In the genomic region with DNA sequence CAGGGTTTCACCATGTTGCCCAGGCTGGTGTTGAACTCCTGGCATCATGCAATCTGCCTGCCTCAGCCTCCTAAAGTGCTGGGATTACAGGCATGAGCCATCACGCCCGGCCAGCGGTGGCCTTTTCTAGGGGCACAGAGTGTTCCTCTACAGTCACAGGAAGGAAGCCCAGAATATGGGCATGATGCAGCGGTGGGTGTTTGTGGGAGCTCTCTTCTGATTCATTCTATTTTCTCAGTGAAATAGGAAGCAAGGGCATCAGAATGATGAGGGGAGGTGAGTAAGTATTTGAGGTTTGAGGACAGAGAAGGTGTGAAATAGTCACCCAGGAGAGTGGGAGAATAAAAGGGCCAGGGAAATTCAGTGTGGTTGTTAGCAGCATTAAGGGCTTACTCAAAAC, we compare ENCODE assay signal across 13 cellular contexts.
DNase-seq lines count a peak whose midpoint lies in the region; ATAC-seq and TF ChIP-seq lines count a peak whose summit lies in the region.
"Had no signal": no experiment of that assay in that cellular context is flagged by ENCODE, and none has a peak within 500 bp of the region (broad histone marks: within the 10 kb centered on the region; RNA-seq: fewer than 3 reads in every experiment).

No MANE protein-coding gene starts in this region.

- H3K27ac Mint-ChIP-seq in activated CD8-positive, alpha-beta T cell treated with anti-CD3 and anti-CD28 coated beads for 36 hours = no peak overlapping the region
- no peak overlapping the region for H3K27ac Mint-ChIP-seq in activated naive CD4-positive, alpha-beta T cell treated with anti-CD3 and anti-CD28 coated beads, Interleukin-2, amount 10 ng/mL, durations not matched to agents 7 days and 5 days
- H3K27ac Mint-ChIP-seq: stimulated activated memory B cell treated with anti-CD40 and anti-IgM and Interleukin-4, amounts not matched to agents 10 μg/mL and 1 μg/mL and 100 μg/mL, for 72 hours had no signal

- no peak overlapping the region for H3K23ac ChIP-seq in neuronal stem cell (ENCODE audit: low read depth, low read length, poor library complexity)

- intact Hi-C loops in activated CD8-positive, alpha-beta T cell treated with anti-CD3 and anti-CD28 coated beads for 36 hours (cut with micrococcal nuclease) = no loop called here

- no peak overlapping the region for H4K8ac ChIP-seq in neuronal stem cell (ENCODE audit: low read depth, low read length)

- peaks cover 0 to 7% of the 10 kb centered on the region in 2 donors for H3K9me3 ChIP-seq in neuronal stem cell (replicated peaks in 1 of 2; ENCODE audit: control insufficient read depth in 2 of 2, insufficient read depth in 1 of 2, low read depth in 1 of 2, low read length in 2 of 2)

- no peak overlapping the region for H3K14ac ChIP-seq in neuronal stem cell (ENCODE audit: low read length)

- H2AFZ ChIP-seq in neuronal stem cell (ENCODE audit: low read length) = no peak overlapping the region

- peak; percentile 87 for DNase-seq in activated CD8-positive, alpha-beta T cell treated with anti-CD3 and anti-CD28 coated beads for 36 hours
- peak; percentile 21 for DNase-seq in activated naive CD4-positive, alpha-beta T cell treated with anti-CD3 and anti-CD28 coated beads, Interleukin-2, amount 10 ng/mL, durations not matched to agents 7 days and 5 days
- peak; percentile 30 for DNase-seq in skeletal muscle cell (ENCODE audit: low read depth)
- DNase-seq in stimulated activated naive CD8-positive, alpha-beta T cell treated with anti-CD3 and anti-CD28 coated beads, Interleukin-15, Interleukin-2, amounts not matched to agents 100 U/mL and 50 U/mL, for 24 hours = peak; percentile 80
- no peak for DNase-seq in neuronal stem cell (ENCODE audit: low spot score)
- no peak for DNase-seq in NCI-H1930 (lab: John Stamatoyannopoulos, UW)
- no peak for DNase-seq in H7
- DNase-seq: Calu3, cerebellar nuclear complex, left colon, NCI-H1417 treated with DMSO at 0.1 percent for 48 hours had no signal

- peaks cover 17% of the 10 kb centered on the region for H3K36me3 Mint-ChIP-seq in activated CD8-positive, alpha-beta T cell treated with anti-CD3 and anti-CD28 coated beads for 36 hours (ENCODE audit: low read depth)
- H3K36me3 Mint-ChIP-seq in activated naive CD4-positive, alpha-beta T cell treated with anti-CD3 and anti-CD28 coated beads, Interleukin-2, amount 10 ng/mL, durations not matched to agents 7 days and 5 days = peaks cover 8% of the 10 kb centered on the region

- no peaks in the 10 kb centered on the region for H3K27me3 ChIP-seq in neuronal stem cell (ENCODE audit: control insufficient read depth in 3 of 3, insufficient read depth in 3 of 3, low read depth in 1 of 3, low read length in 3 of 3)
- no peaks in the 10 kb centered on the region for H3K27me3 ChIP-seq in H7 (ENCODE audit: control insufficient read depth, insufficient read depth, low read length)

- WGBS in neuronal stem cell (ENCODE audit: extremely low coverage in 2 of 2, insufficient read length in 2 of 2, insufficient replicate concordance in 1 of 2), 2 donors = no CpG with 5 or more reads among the region's 4 CpGs

- no peak overlapping the region for H4K91ac ChIP-seq in neuronal stem cell (ENCODE audit: low read depth, low read length, poor library complexity)

- H3K4me1 ChIP-seq in neuronal stem cell (ENCODE audit: control insufficient read depth in 2 of 2, insufficient read depth in 1 of 2, low read depth in 1 of 2, low read length in 2 of 2) = no peaks in the 10 kb centered on the region

- H3K36me3 ChIP-seq in neuronal stem cell (replicated peaks in 1 of 2; ENCODE audit: control insufficient read depth in 2 of 2, insufficient read depth in 2 of 2, low read length in 2 of 2) (no peaks in the 10 kb centered on the region), H7 (replicated peaks; ENCODE audit: control insufficient read depth, insufficient read depth, low read length) (no peaks in the 10 kb centered on the region)

- H3K27ac ChIP-seq in neuronal stem cell (replicated peaks; ENCODE audit: low read length) = no peak overlapping the region

- CTCF ChIA-PET in activated CD8-positive, alpha-beta T cell treated with anti-CD3 and anti-CD28 coated beads for 36 hours (lab: Charles Lee) = interaction anchor here (0.6 kb wide), 1 partner anchor 50 kb away, joined by 4 read pairs; no protein-coding TSS in a partner anchor
- CTCF ChIA-PET in activated naive CD4-positive, alpha-beta T cell treated with anti-CD3 and anti-CD28 coated beads, Interleukin-2, amount 10 ng/mL, durations not matched to agents 7 days and 5 days (lab: Charles Lee) = no interaction called here

- H3K4ac ChIP-seq in neuronal stem cell (ENCODE audit: low read length) = no peak overlapping the region

- no peaks in the 10 kb centered on the region for H3K79me1 ChIP-seq in neuronal stem cell (ENCODE audit: low read depth, low read length)

- TF ChIP-seq CTCF in activated CD8-positive, alpha-beta T cell treated with anti-CD3 and anti-CD28 coated beads for 36 hours (IDR thresholded peaks at IDR 0.05) = no peak

- ATAC-seq in activated CD8-positive, alpha-beta T cell treated with anti-CD3 and anti-CD28 coated beads for 36 hours = peak; percentile 98
- ATAC-seq in stimulated activated naive CD8-positive, alpha-beta T cell treated with anti-CD3 and anti-CD28 coated beads, Interleukin-15, Interleukin-2, amounts not matched to agents 100 U/mL and 50 U/mL, for 24 hours = peak; percentile 99
- no peak for ATAC-seq in GM21529 (IDR thresholded peaks at IDR 0.05; ENCODE audit: unreplicated experiment)
- ATAC-seq: left colon; stimulated activated memory B cell treated with anti-CD40 and anti-IgM and Interleukin-4, amounts not matched to agents 10 μg/mL and 1 μg/mL and 100 μg/mL, for 72 hours had no signal

- no peak overlapping the region for H2BK120ac ChIP-seq in neuronal stem cell (ENCODE audit: low read depth, low read length)

- no peak overlapping the region for H2BK15ac ChIP-seq in neuronal stem cell (ENCODE audit: low read length)

- no peaks in the 10 kb centered on the region for H3K27me3 Mint-ChIP-seq in activated CD8-positive, alpha-beta T cell treated with anti-CD3 and anti-CD28 coated beads for 36 hours
- H3K27me3 Mint-ChIP-seq in activated naive CD4-positive, alpha-beta T cell treated with anti-CD3 and anti-CD28 coated beads, Interleukin-2, amount 10 ng/mL, durations not matched to agents 7 days and 5 days = no peaks in the 10 kb centered on the region
- H3K27me3 Mint-ChIP-seq: stimulated activated memory B cell treated with anti-CD40 and anti-IgM and Interleukin-4, amounts not matched to agents 10 μg/mL and 1 μg/mL and 100 μg/mL, for 72 hours had no signal

- H3K18ac ChIP-seq in neuronal stem cell (ENCODE audit: low read length) = no peak overlapping the region

- H3K9me3 Mint-ChIP-seq in activated CD8-positive, alpha-beta T cell treated with anti-CD3 and anti-CD28 coated beads for 36 hours = peaks cover 7% of the 10 kb centered on the region
- H3K9me3 Mint-ChIP-seq in activated naive CD4-positive, alpha-beta T cell treated with anti-CD3 and anti-CD28 coated beads, Interleukin-2, amount 10 ng/mL, durations not matched to agents 7 days and 5 days = peaks cover 11% of the 10 kb centered on the region

- no peak overlapping the region for H3K4me2 ChIP-seq in neuronal stem cell (ENCODE audit: insufficient read depth, low read length, poor library complexity, severe bottlenecking)

- no peaks in the 10 kb centered on the region for H3K4me1 Mint-ChIP-seq in activated CD8-positive, alpha-beta T cell treated with anti-CD3 and anti-CD28 coated beads for 36 hours (ENCODE audit: low read depth)
- no peaks in the 10 kb centered on the region for H3K4me1 Mint-ChIP-seq in activated naive CD4-positive, alpha-beta T cell treated with anti-CD3 and anti-CD28 coated beads, Interleukin-2, amount 10 ng/mL, durations not matched to agents 7 days and 5 days
- H3K4me1 Mint-ChIP-seq: stimulated activated memory B cell treated with anti-CD40 and anti-IgM and Interleukin-4, amounts not matched to agents 10 μg/mL and 1 μg/mL and 100 μg/mL, for 72 hours had no signal

- H2BK12ac ChIP-seq in neuronal stem cell (ENCODE audit: low read length) = no peak overlapping the region

- no peak overlapping the region for H3K9ac ChIP-seq in neuronal stem cell (ENCODE audit: low read depth, low read length, poor library complexity)

- POLR2A ChIA-PET in activated CD8-positive, alpha-beta T cell treated with anti-CD3 and anti-CD28 coated beads for 36 hours (lab: Charles Lee) = interaction anchor here (3.3 kb wide), 1 partner anchor 71 kb away, joined by 15 read pairs; the partner anchor contains the start of gene PSME4

- H2AK5ac ChIP-seq in neuronal stem cell (ENCODE audit: low read depth, low read length) = no peak overlapping the region

- no peak overlapping the region for H3K4me3 ChIP-seq in skeletal muscle cell (ENCODE audit: low read depth, low read length)
- no peak overlapping the region for H3K4me3 ChIP-seq in neuronal stem cell (ENCODE audit: low read length in 2 of 2)
- no peak overlapping the region for H3K4me3 ChIP-seq in H7 (ENCODE audit: insufficient read depth, low read depth, low read length)

- no peak overlapping the region for H2BK5ac ChIP-seq in neuronal stem cell (ENCODE audit: low read length)

- no peak overlapping the region for H3K4me3 Mint-ChIP-seq in activated CD8-positive, alpha-beta T cell treated with anti-CD3 and anti-CD28 coated beads for 36 hours
- H3K4me3 Mint-ChIP-seq in activated naive CD4-positive, alpha-beta T cell treated with anti-CD3 and anti-CD28 coated beads, Interleukin-2, amount 10 ng/mL, durations not matched to agents 7 days and 5 days = no peak overlapping the region
- H3K4me3 Mint-ChIP-seq: stimulated activated memory B cell treated with anti-CD40 and anti-IgM and Interleukin-4, amounts not matched to agents 10 μg/mL and 1 μg/mL and 100 μg/mL, for 72 hours had no signal

Comparison
In these comparisons a context has a peak if more than half of its experiments do, and no peak if none do; other contexts are left out.
1. DNase-seq: peak in activated CD8-positive, alpha-beta T cell treated with anti-CD3 and anti-CD28 coated beads for 36 hours (single experiment), activated naive CD4-positive, alpha-beta T cell treated with anti-CD3 and anti-CD28 coated beads, Interleukin-2, amount 10 ng/mL, durations not matched to agents 7 days and 5 days (single experiment), skeletal muscle cell (single experiment) and stimulated activated naive CD8-positive, alpha-beta T cell treated with anti-CD3 and anti-CD28 coated beads, Interleukin-15, Interleukin-2, amounts not matched to agents 100 U/mL and 50 U/mL, for 24 hours (single experiment); none in neuronal stem cell (single experiment), NCI-H1930 (0 of 2) and H7 (single experiment).